Comparison of ENCODE assay signal across 10 cellular contexts in the genomic region with DNA sequence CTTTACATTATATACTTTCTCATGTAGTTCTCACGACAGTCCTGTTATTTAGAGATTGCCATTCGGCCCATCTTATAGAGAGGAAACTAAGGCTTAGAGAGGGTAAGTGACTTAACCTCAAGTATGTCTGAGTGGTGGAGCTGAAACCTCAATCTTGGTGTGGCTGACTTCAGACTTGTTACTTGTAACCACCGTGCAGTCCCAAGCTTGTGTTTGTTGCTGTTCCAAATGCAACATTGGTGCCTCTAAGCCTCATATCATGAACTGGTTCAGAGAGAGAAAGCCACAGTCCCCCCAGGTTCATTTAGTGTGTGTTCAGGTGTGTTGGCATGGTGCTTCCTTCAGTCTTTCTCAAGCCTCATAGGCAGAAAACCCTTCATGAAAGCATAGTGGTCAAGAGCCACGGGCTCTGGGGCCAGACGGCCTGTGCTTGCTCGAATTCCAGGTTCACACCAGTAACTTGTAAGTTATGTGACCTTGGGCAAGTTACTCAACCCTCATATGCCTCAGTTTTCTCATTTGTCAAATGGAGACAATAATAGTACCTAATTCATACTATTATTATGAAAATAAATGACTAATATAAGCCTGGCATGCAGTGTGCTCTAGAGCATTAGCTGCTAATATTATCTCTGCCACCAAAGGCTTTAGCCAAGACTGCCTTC. TPM values are rescaled to one million over a fixed set of nuclear protein-coding genes. Genes with fewer than 3 reads are reported as not detected.
DNase-seq lines count a peak whose midpoint lies in the region; ATAC-seq, FAIRE-seq and TF ChIP-seq lines count a peak whose summit lies in the region.
"Had no signal": no experiment of that assay in that cellular context is flagged by ENCODE, and none has a peak within 500 bp of the region (broad histone marks: within the 10 kb centered on the region; RNA-seq: fewer than 3 reads in every experiment).

No MANE protein-coding gene starts in this region.

- DNase-seq in GM12892 (ENCODE audit: insufficient read length) (peak; percentile 32), dedifferentiated amniotic fluid mesenchymal stem cell (ENCODE audit: extremely low spot score) (peak; percentile 51), foreskin fibroblast (no peak), middle frontal gyrus (ENCODE audit: extremely low spot score, low spot score) (no peak)
- DNase-seq in stimulated activated CD4-positive, alpha-beta T cell treated with anti-CD3 and anti-CD28 coated beads, Interleukin-2, amount 100 ng/mL, for 24 hours, result no peak
- no peak for DNase-seq in stimulated activated CD4-positive, alpha-beta T cell treated with anti-CD3 and anti-CD28 coated beads, Interleukin-4, amount 100 ng/mL, for 1 hour
- DNase-seq: NCI-H1694 treated with DMSO at 0.1 percent for 48 hours; stimulated activated CD4-positive, alpha-beta T cell treated with anti-CD3 and anti-CD28 coated beads, Interleukin-2, amount 100 ng/mL, for 48 hours had no signal

- no peak overlapping the region for H3K4me3 ChIP-seq in foreskin fibroblast (ENCODE audit: low read depth in 1 of 2, low read length in 2 of 2)

- no peak for TF ChIP-seq POLR2A in GM12892 (IDR thresholded peaks at IDR 0.05; ENCODE audit: low read depth, low read length)

- TF ChIP-seq CTCF in foreskin fibroblast (IDR thresholded peaks at IDR 0.05; ENCODE audit: low read depth, low read length), result no peak

- ATAC-seq in GM21423 (IDR thresholded peaks at IDR 0.05; ENCODE audit: unreplicated experiment) (peak; percentile 84), HG03469 (IDR thresholded peaks at IDR 0.05; ENCODE audit: unreplicated experiment) (peak; percentile 66)

- peak; percentile 91 for FAIRE-seq in GM12892 (lab: Jason Lieb, UNC)

RNA-seq across cellular contexts. Expression of gene CDH1, which starts 39.9 kb away (rescaled TPM):
- 2.9 TPM for polyA plus RNA-seq in GM12892 (2012; ENCODE audit: missing spikeins)

Comparison
In these comparisons a context has a peak if more than half of its experiments do, and no peak if none do; other contexts are left out.
1. DNase-seq: peak in GM12892 (single experiment) and dedifferentiated amniotic fluid mesenchymal stem cell (single experiment); none in foreskin fibroblast (0 of 2), middle frontal gyrus (single experiment), stimulated activated CD4-positive, alpha-beta T cell treated with anti-CD3 and anti-CD28 coated beads, Interleukin-2, amount 100 ng/mL, for 24 hours (0 of 2) and stimulated activated CD4-positive, alpha-beta T cell treated with anti-CD3 and anti-CD28 coated beads, Interleukin-4, amount 100 ng/mL, for 1 hour (single experiment).